9 cellular contexts compared by ENCODE assay signal in the genomic region with DNA sequence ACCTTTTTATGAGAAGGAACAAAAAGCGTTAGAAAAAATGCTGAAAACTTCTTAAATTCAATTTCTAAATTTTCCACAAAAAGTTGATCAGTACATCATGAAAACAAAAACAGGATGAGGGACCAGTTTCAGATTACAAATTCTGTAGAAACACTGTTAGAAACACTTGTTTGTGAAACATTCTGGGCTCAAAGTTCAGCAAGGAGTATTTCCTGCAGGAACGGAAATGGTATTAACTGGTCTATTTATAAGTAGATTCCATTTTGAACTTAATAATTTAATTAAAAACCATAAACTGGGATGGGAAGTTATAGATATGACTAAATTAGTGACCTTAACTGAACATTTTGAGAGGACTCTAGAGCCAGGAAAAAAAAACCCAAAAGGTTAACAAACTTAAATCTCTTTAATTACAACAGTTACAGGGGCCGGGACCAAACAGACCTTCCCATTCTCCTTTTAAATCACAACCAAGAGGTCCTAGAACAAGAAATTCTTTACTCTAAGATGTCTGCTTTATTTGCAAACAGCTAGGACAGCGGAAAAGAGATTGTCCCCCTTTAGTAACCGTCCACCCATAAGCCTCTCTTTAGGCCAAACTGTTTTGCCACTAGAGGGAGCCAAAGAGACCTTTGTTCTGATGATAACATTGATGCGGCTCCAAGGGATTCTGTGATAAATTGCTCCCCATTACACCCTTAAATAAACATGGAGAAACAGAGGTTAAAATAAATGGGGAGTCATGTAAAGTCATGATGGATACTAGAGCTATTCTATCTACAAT.
DNase-seq lines count a peak whose midpoint lies in the region; ATAC-seq, FAIRE-seq and TF ChIP-seq lines count a peak whose summit lies in the region.
"Had no signal": no experiment of that assay in that cellular context is flagged by ENCODE, and none has a peak within 500 bp of the region (broad histone marks: within the 10 kb centered on the region; RNA-seq: fewer than 3 reads in every experiment).

No MANE protein-coding gene starts in this region.

- H3K4me3 Mint-ChIP-seq in T-helper 2 cell treated with Interferon-gamma antibody and Interleukin-4, amounts not matched to agents 5 μg/mL and 100 μg/mL, for 36 hours, result no peak overlapping the region

- ATAC-seq in GM19035 (IDR thresholded peaks at IDR 0.05; ENCODE audit: unreplicated experiment) (peak; percentile 87), GM12878 (peak; percentile 76), HG02588 (IDR thresholded peaks at IDR 0.05; ENCODE audit: unreplicated experiment) (no peak)

- no peaks in the 10 kb centered on the region for H3F3A ChIP-seq in Loucy (ENCODE audit: low read depth)

- in situ Hi-C loops in GM12878 (cut with MboI), result no loop called here

- no peak for TF ChIP-seq EP300 in GM12878 (IDR thresholded peaks at IDR 0.05; ENCODE audit: borderline replicate concordance in 1 of 2, control insufficient read depth in 1 of 2, low read depth in 2 of 2, low read length in 2 of 2)

- H3K4me2 ChIP-seq in Loucy (ENCODE audit: low read depth, low read length, poor library complexity, severe bottlenecking) (no peak overlapping the region), GM12878 (ENCODE audit: control insufficient read depth, insufficient read depth) (no peak overlapping the region)

- SMC1A ChIA-PET in GM12878 (lab: Charles Lee; ENCODE audit: uncharacterized antibody, unreplicated experiment), result interaction anchor here (1.4 kb wide), 1 partner anchor 66 kb away, joined by 5 read pairs; no protein-coding TSS in a partner anchor

- H3K4me1 ChIP-seq in Loucy (ENCODE audit: insufficient read depth, low read length, poor library complexity, severe bottlenecking) (no peaks in the 10 kb centered on the region), GM12878 (ENCODE audit: control insufficient read depth, insufficient read depth, low read length) (no peaks in the 10 kb centered on the region)

- peak; percentile 85 for TF ChIP-seq CTCF in Loucy (conservative IDR thresholded peaks at IDR 0.05; ENCODE audit: low read length)
- TF ChIP-seq CTCF in GM12878 (IDR thresholded peaks at IDR 0.05 in 2 of 3, conservative IDR thresholded peaks at IDR 0.05 in 1 of 3; ENCODE audit: control insufficient read depth in 2 of 3, extremely low read depth in 1 of 3, insufficient read depth in 1 of 3, low read depth in 3 of 3, low read length in 3 of 3), result peak; percentile 50 to 77 (median 63)

- intact Hi-C loops in GM12878 (cut with micrococcal nuclease; ENCODE audit: unreplicated experiment), result loop anchor here (2.0 kb wide), 1 partner anchor 66 kb away; no protein-coding TSS in a partner anchor

- POLR2A ChIA-PET in GM12878 (lab: Charles Lee), result no interaction called here

- no peak for TF ChIP-seq POLR2A in GM12878 (IDR thresholded peaks at IDR 0.05; ENCODE audit: low read depth, low read length)

- 56% methylated on average over 6 of the region's 6 CpGs for WGBS in GM12878 (ENCODE audit: insufficient coverage, insufficient replicate concordance, low lambda C conversion rate, missing lambda C conversion rate)

- H3K9me3 ChIP-seq in Loucy (ENCODE audit: insufficient read depth, low read depth, low read length) (0 out of 2 replicates have a peak, but pooled peaks cover 7% of the 10 kb centered on the region), GM12878 (replicated peaks; ENCODE audit: control insufficient read depth, insufficient read depth, low read length) (peaks cover 4% of the 10 kb centered on the region; the same call in 2 of the 3 replicates)

- TF ChIP-seq RAD21 in GM12878 (IDR thresholded peaks at IDR 0.05; ENCODE audit: insufficient read depth, low read depth, low read length), result peak; percentile 58

- RAD21 ChIA-PET in GM12878 (lab: Charles Lee; ENCODE audit: unreplicated experiment), result no interaction called here

- CTCF ChIA-PET in GM12878 (lab: Yijun Ruan, JAX), result interaction anchor here (0.8 to 2.5 kb wide), 4 partner anchors 20 to 157 kb away, joined by 3 to 8 read pairs (median 5); no protein-coding TSS in a partner anchor

- no peak overlapping the region for H3K27ac Mint-ChIP-seq in T-helper 2 cell treated with Interferon-gamma antibody and Interleukin-4, amounts not matched to agents 5 μg/mL and 100 μg/mL, for 36 hours

- H2AFZ ChIP-seq in Loucy (ENCODE audit: low read length), result no peak overlapping the region
- H2AFZ ChIP-seq in GM12878 (ENCODE audit: control insufficient read depth, low read depth, low read length), result no peak overlapping the region

- H3K36me3 ChIP-seq in Loucy (ENCODE audit: insufficient read depth, low read length) (no peaks in the 10 kb centered on the region), GM12878 (ENCODE audit: control insufficient read depth in 2 of 2, insufficient read depth in 2 of 2, low read length in 1 of 2) (no peaks in the 10 kb centered on the region)

- no TSS peak for BruUV-seq in GM12878 (replicated peaks; lab: Mats Ljungman, UMichigan)

- no peak for FAIRE-seq in GM12878 (lab: Jason Lieb, UNC)
- FAIRE-seq: G401.6 had no signal

- no peaks in the 10 kb centered on the region for H3K9me2 ChIP-seq in Loucy (replicated peaks; ENCODE audit: low read depth, low read length)

- H3K27ac ChIP-seq in GM12878 (ENCODE audit: control insufficient read depth, insufficient read depth), result no peak overlapping the region

- peaks cover 2% of the 10 kb centered on the region for H3K36me3 Mint-ChIP-seq in T-helper 2 cell treated with Interferon-gamma antibody and Interleukin-4, amounts not matched to agents 5 μg/mL and 100 μg/mL, for 36 hours (ENCODE audit: low read depth)

- no peaks in the 10 kb centered on the region for H3K79me2 ChIP-seq in Loucy (ENCODE audit: insufficient read depth, low read length)
- H3K79me2 ChIP-seq in GM12878 (ENCODE audit: control insufficient read depth, insufficient read depth, low read length), result no peaks in the 10 kb centered on the region

- H3K4me3 ChIP-seq in Loucy (ENCODE audit: low read length, poor library complexity, severe bottlenecking), result no peak overlapping the region
- H3K4me3 ChIP-seq in GM12878, result no peak overlapping the region

- no peak overlapping the region for H3K9ac ChIP-seq in Loucy (ENCODE audit: low read depth, low read length, poor library complexity, severe bottlenecking)
- H3K9ac ChIP-seq in GM12878 (ENCODE audit: control insufficient read depth, insufficient read depth, low read length), result no peak overlapping the region

- no peaks in the 10 kb centered on the region for H3K27me3 Mint-ChIP-seq in T-helper 2 cell treated with Interferon-gamma antibody and Interleukin-4, amounts not matched to agents 5 μg/mL and 100 μg/mL, for 36 hours (ENCODE audit: low read depth)

- H3K27me3 ChIP-seq in Loucy (ENCODE audit: insufficient read depth, low read length, poor library complexity, severe bottlenecking), result no peaks in the 10 kb centered on the region
- no peaks in the 10 kb centered on the region for H3K27me3 ChIP-seq in GM12878 (replicated peaks in 1 of 2; ENCODE audit: control insufficient read depth in 2 of 2, insufficient read depth in 2 of 2, low read length in 1 of 2)

- no peaks in the 10 kb centered on the region for H3K4me1 Mint-ChIP-seq in T-helper 2 cell treated with Interferon-gamma antibody and Interleukin-4, amounts not matched to agents 5 μg/mL and 100 μg/mL, for 36 hours (ENCODE audit: low read depth)

- H4K20me1 ChIP-seq in Loucy (ENCODE audit: insufficient read depth, low read length, poor library complexity, severe bottlenecking) (no peaks in the 10 kb centered on the region), GM12878 (ENCODE audit: control insufficient read depth, insufficient read depth) (no peaks in the 10 kb centered on the region)

- peaks cover 12% of the 10 kb centered on the region for H3K9me3 Mint-ChIP-seq in T-helper 2 cell treated with Interferon-gamma antibody and Interleukin-4, amounts not matched to agents 5 μg/mL and 100 μg/mL, for 36 hours

- peak; percentile 8 for DNase-seq in NCI-H2107 treated with DMSO at 0.1 percent for 48 hours (lab: John Stamatoyannopoulos, UW; ENCODE audit: unreplicated experiment)
- no peak for DNase-seq in NCI-H2107 (lab: John Stamatoyannopoulos, UW)
- no peak for DNase-seq in GM12878 (ENCODE audit: low read depth, low spot score)
- peak; percentile 44 for DNase-seq in medulla oblongata (ENCODE audit: extremely low spot score)
- no peak for DNase-seq in T-helper 2 cell treated with Interferon-gamma antibody and Interleukin-4, amounts not matched to agents 5 μg/mL and 100 μg/mL, for 36 hours (ENCODE audit: low spot score)

TF ChIP-seq in GM12878, 131 proteins besides CTCF, POLR2A, EP300 and RAD21:
- TF ChIP-seq KDM1A (IDR thresholded peaks at IDR 0.05; ENCODE audit: borderline replicate concordance), result no peak
- no peak for TF ChIP-seq MEF2A (IDR thresholded peaks at IDR 0.05; ENCODE audit: insufficient read depth, low read depth, low read length)
- TF ChIP-seq POLR2AphosphoS5 (IDR thresholded peaks at IDR 0.05; ENCODE audit: low read length), result no peak
- TF ChIP-seq, protein P1, sequence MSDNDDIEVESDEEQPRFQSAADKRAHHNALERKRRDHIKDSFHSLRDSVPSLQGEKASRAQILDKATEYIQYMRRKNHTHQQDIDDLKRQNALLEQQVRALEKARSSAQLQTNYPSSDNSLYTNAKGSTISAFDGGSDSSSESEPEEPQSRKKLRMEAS (IDR thresholded peaks at IDR 0.05; ENCODE audit: low read depth, low read length), result no peak
- no peak for TF ChIP-seq SMARCA5 (IDR thresholded peaks at IDR 0.05)

Comparison
In these comparisons a context has a peak if more than half of its experiments do, and no peak if none do; other contexts are left out.
1. DNase-seq: peak in NCI-H2107 treated with DMSO at 0.1 percent for 48 hours (single experiment) and medulla oblongata (single experiment); none in NCI-H2107 (single experiment), GM12878 (single experiment) and T-helper 2 cell treated with Interferon-gamma antibody and Interleukin-4, amounts not matched to agents 5 μg/mL and 100 μg/mL, for 36 hours (single experiment).